9 cellular contexts compared by ENCODE assay signal in the genomic region with DNA sequence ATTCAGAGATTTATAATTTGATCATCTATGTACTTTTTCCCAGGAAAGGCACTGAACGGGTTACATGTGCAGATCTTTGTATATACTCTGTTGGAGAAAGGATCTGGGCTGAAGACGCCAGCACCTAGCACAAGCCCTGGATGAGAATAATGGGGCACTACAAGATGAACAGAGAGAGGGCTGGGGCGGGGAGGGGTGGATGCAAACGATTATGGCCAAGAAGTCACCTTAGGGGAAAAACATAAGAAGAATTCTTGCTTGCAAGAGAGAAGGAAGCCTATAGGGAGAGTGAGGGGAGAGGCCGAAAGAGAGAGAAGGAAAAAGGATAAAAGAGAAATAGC. TPM values are rescaled to one million over a fixed set of nuclear protein-coding genes. Genes with fewer than 3 reads are reported as not detected.
DNase-seq lines count a peak whose midpoint lies in the region; ATAC-seq, FAIRE-seq and TF ChIP-seq lines count a peak whose summit lies in the region.
"Had no signal": no experiment of that assay in that cellular context is flagged by ENCODE, and none has a peak within 500 bp of the region (broad histone marks: within the 10 kb centered on the region; RNA-seq: fewer than 3 reads in every experiment).

No MANE protein-coding gene starts in this region.

- FAIRE-seq in A549 (lab: Jason Lieb, UNC) = no peak
- FAIRE-seq: endometrium had no signal

- 19% methylated on average over 5 of the region's 5 CpGs for WGBS in A549 (ENCODE audit: missing lambda C conversion rate)

- no peaks in the 10 kb centered on the region for H3K36me3 Mint-ChIP-seq in naive thymus-derived CD8-positive, alpha-beta T cell

- peak; percentile 0; a peak in 2 of 6 replicates for ATAC-seq in A549
- ATAC-seq in naive thymus-derived CD8-positive, alpha-beta T cell = no peak

- peak overlapping the region; percentile 92 to 97 for H3K27ac ChIP-seq in A549
- peak overlapping the region in 1 of 2 donors; percentile 87 for H3K27ac ChIP-seq in breast epithelium

- H3K27ac Mint-ChIP-seq in naive thymus-derived CD8-positive, alpha-beta T cell = peak overlapping the region in 8 of 10 donors; percentile 9 to 81 (median 75)

- DNase-seq in A549 (ENCODE audit: low read depth in 1 of 2, low spot score in 1 of 2) = no peak
- DNase-seq in Jurkat, Clone E6-1 (ENCODE audit: low read depth, low spot score) = no peak
- DNase-seq in breast epithelium (ENCODE audit: low spot score in 2 of 2) = no peak
- peak in 1 of 10 donors; percentile 28 for DNase-seq in naive thymus-derived CD8-positive, alpha-beta T cell
- DNase-seq in NCI-H2107 treated with DMSO at 0.1 percent for 48 hours (lab: John Stamatoyannopoulos, UW; ENCODE audit: unreplicated experiment) = no peak
- DNase-seq in inferior parietal cortex (ENCODE audit: extremely low spot score) = no peak
- DNase-seq in iPS-NIHi11 (ENCODE audit: low spot score) = no peak
- DNase-seq in stimulated activated CD4-positive, alpha-beta T cell treated with anti-CD3 and anti-CD28 coated beads, Interleukin-4, amount 100 ng/mL, for 1 hour = no peak

- CTCF ChIA-PET in A549 (lab: Yijun Ruan, JAX) = interaction anchor here (1.9 to 2.5 kb wide), 2 partner anchors 55 to 1095 kb away, joined by 5 to 8 read pairs; no protein-coding TSS in a partner anchor

- POLR2A ChIA-PET in A549 (lab: Yijun Ruan, JAX) = interaction anchor here (1.6 kb wide), 1 partner anchor 177 kb away, joined by 7 read pairs; no protein-coding TSS in a partner anchor
- POLR2A ChIA-PET in naive thymus-derived CD8-positive, alpha-beta T cell (lab: Charles Lee) = interaction anchor here (4.5 kb wide), 1 partner anchor 15 kb away, joined by 35 read pairs; no protein-coding TSS in a partner anchor

- no peak for TF ChIP-seq EP300 in A549 (IDR thresholded peaks at IDR 0.05)

- peaks cover 9 to 27% (median 21%) of the 10 kb centered on the region in 4 donors for H3K4me1 Mint-ChIP-seq in naive thymus-derived CD8-positive, alpha-beta T cell

- TF ChIP-seq POLR2A in A549 (IDR thresholded peaks at IDR 0.05; ENCODE audit: low read length) = no peak
- TF ChIP-seq POLR2A in breast epithelium (IDR thresholded peaks at IDR 0.05) = no peak

- H3K4me1 ChIP-seq in A549 (peaks cover 19% of the 10 kb centered on the region), breast epithelium (peaks cover 0 to 19% of the 10 kb centered on the region in 2 donors)

- peak overlapping the region; percentile 80 for H3K4me2 ChIP-seq in A549

- H3K4me3 Mint-ChIP-seq in naive thymus-derived CD8-positive, alpha-beta T cell = peak overlapping the region; percentile 70 to 93 (median 87)

- TF ChIP-seq RAD21 in A549 (conservative IDR thresholded peaks at IDR 0.05 in 1 of 2, IDR thresholded peaks at IDR 0.05 in 1 of 2) = no peak

- peak overlapping the region; percentile 65 for H3K4me3 ChIP-seq in A549
- H3K4me3 ChIP-seq in Jurkat, Clone E6-1 (ENCODE audit: low read length) = peak overlapping the region; percentile 67
- H3K4me3 ChIP-seq in breast epithelium = peak overlapping the region; percentile 60 to 76 (median 66)

- peaks cover 0 to 9% (median 0%) of the 10 kb centered on the region in 5 donors for H3K27me3 Mint-ChIP-seq in naive thymus-derived CD8-positive, alpha-beta T cell

- TF ChIP-seq CTCF in A549 (IDR thresholded peaks at IDR 0.05) (no peak), breast epithelium (IDR thresholded peaks at IDR 0.05) (no peak)

- H3K36me3 ChIP-seq in breast epithelium = no peaks in the 10 kb centered on the region

- H3K9me3 Mint-ChIP-seq in naive thymus-derived CD8-positive, alpha-beta T cell = no peaks in the 10 kb centered on the region

- intact Hi-C loops in breast epithelium (cut with DNase I; ENCODE audit: low total_unique reads) = no loop called here

- no peaks in the 10 kb centered on the region for H3K27me3 ChIP-seq in breast epithelium

- H3K9me3 ChIP-seq in A549 (no peaks in the 10 kb centered on the region), breast epithelium (no peaks in the 10 kb centered on the region)

TF ChIP-seq in A549, 52 proteins besides CTCF, POLR2A, EP300 and RAD21:
- TF ChIP-seq HOXB5 (CRISPR knock-in tag; IDR thresholded peaks at IDR 0.05) (no peak), HEYL (CRISPR knock-in tag; IDR thresholded peaks at IDR 0.05) (no peak), ZNF302 (CRISPR knock-in tag; IDR thresholded peaks at IDR 0.05) (no peak), FOSL2 (IDR thresholded peaks at IDR 0.05) (no peak), FOSL2 (CRISPR knock-in tag; IDR thresholded peaks at IDR 0.05) (no peak), TP53 (CRISPR knock-in tag; IDR thresholded peaks at IDR 0.05) (no peak), ATOH8 (CRISPR knock-in tag; IDR thresholded peaks at IDR 0.05; ENCODE audit: low read depth) (no peak), MYC (IDR thresholded peaks at IDR 0.05; ENCODE audit: borderline replicate concordance, low read length) (no peak), JUNB (IDR thresholded peaks at IDR 0.05) (no peak)

RNA-seq across cellular contexts. Expression of gene ANTXRL, which starts 2.9 kb away (rescaled TPM):
- 0.09 and 0.26 TPM in 2 replicates for polyA plus RNA-seq in A549 (2011; rRNA removed)
- polyA plus RNA-seq in A549 (2012; cell fraction: cytosol; rRNA removed) = 0.19 and 0.20 TPM in 2 replicates
- polyA plus RNA-seq in A549 (2012; cell fraction: nucleus; rRNA removed) = 0.47 and 0.58 TPM in 2 replicates
- 0.13 to 0.30 TPM (median 0.25 TPM) in 3 replicates for polyA plus RNA-seq in A549 (2017; fragmentation: RNase III; extraction: RNeasy Plus Mini Kit Qiagen cat#74134 plus additional on column Dnase treatment)
- polyA minus RNA-seq in A549 (2011; rRNA and poly(A)+ RNA removed) = 0.08 and 0.19 TPM in 2 replicates
- not detected for polyA plus RNA-seq in Jurkat, Clone E6-1 (2012; ENCODE audit: insufficient read depth, insufficient read length)
- under 1 TPM in 1 of 3 donors, not detected in 2; 0.15 TPM for total RNA-seq in breast epithelium
- total RNA-seq in naive thymus-derived CD8-positive, alpha-beta T cell = not detected
- polyA plus RNA-seq in naive thymus-derived CD8-positive, alpha-beta T cell = not detected

Comparison
In these comparisons a context has a peak if more than half of its experiments do, and no peak if none do; other contexts are left out.
1. ATAC-seq: peak in A549 (2 of 2); none in naive thymus-derived CD8-positive, alpha-beta T cell (0 of 2).
2. Peak in every context shown above with its lines, with median percentiles within 50 percentile points of each other: H3K4me3 ChIP-seq.